In the genomic region with DNA sequence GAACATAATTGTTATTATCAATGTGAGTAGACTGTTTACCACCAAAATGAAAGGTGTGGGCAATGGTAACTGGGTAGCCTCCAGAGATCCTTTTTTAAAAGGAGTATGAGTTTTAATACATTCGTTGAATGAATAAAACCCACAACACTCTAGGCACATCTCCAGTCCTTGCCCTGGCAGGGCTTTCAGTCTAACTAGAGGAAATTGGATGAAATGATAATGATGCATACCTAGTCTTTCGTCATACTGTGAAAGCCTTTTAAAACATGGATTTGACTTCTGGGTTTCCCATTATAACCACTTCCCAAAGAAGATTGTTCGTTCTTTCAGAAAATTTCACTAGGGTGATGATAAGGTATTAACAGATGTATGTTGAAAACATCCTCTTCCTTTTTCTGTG, we compare ENCODE assay signal across 13 cellular contexts.
DNase-seq lines count a peak whose midpoint lies in the region; ATAC-seq and TF ChIP-seq lines count a peak whose summit lies in the region.
"Had no signal": no experiment of that assay in that cellular context is flagged by ENCODE, and none has a peak within 500 bp of the region (broad histone marks: within the 10 kb centered on the region; RNA-seq: fewer than 3 reads in every experiment).

No MANE protein-coding gene starts in this region.

- no peak overlapping the region for H2AFZ ChIP-seq in Loucy (ENCODE audit: low read length)

- DNase-seq in CD4-positive, CD25-positive, alpha-beta regulatory T cell = no peak
- DNase-seq in endothelial cell (ENCODE audit: low spot score) = no peak
- no peak for DNase-seq in sigmoid colon
- no peak for DNase-seq in NCI-H345 treated with DMSO at 0.1 percent for 48 hours (lab: John Stamatoyannopoulos, UW; ENCODE audit: unreplicated experiment)
- no peak for DNase-seq in NCI-H1092 (lab: John Stamatoyannopoulos, UW)
- DNase-seq in germinal center (ENCODE audit: low spot score) = no peak
- DNase-seq: activated CD8-positive, alpha-beta memory T cell treated with anti-CD3 and anti-CD28 coated beads, Interleukin-2, amount 50 U/mL, for 4 hours; NCI-H187; retina; WERI-Rb-1 had no signal

- no peak for TF ChIP-seq CTCF in Loucy (conservative IDR thresholded peaks at IDR 0.05; ENCODE audit: low read length)
- no peak for TF ChIP-seq CTCF in endothelial cell (IDR thresholded peaks at IDR 0.05; ENCODE audit: unreplicated experiment)
- TF ChIP-seq CTCF in sigmoid colon (IDR thresholded peaks at IDR 0.05) = no peak

- no peaks in the 10 kb centered on the region for H3K9me2 ChIP-seq in Loucy (replicated peaks; ENCODE audit: low read depth, low read length)

- H3K4me1 Mint-ChIP-seq in CD4-positive, CD25-positive, alpha-beta regulatory T cell = peaks cover 10 to 31% (median 22%) of the 10 kb centered on the region in 4 donors
- peaks cover 51% of the 10 kb centered on the region for H3K4me1 Mint-ChIP-seq in endothelial cell (ENCODE audit: unreplicated experiment)

- TF ChIP-seq POLR2A in sigmoid colon (IDR thresholded peaks at IDR 0.05) = no peak

- H3K27me3 ChIP-seq in CD4-positive, CD25-positive, alpha-beta regulatory T cell (ENCODE audit: control insufficient read depth, insufficient read depth, low read length) = no peaks in the 10 kb centered on the region
- H3K27me3 ChIP-seq in Loucy (ENCODE audit: insufficient read depth, low read length, poor library complexity, severe bottlenecking) (no peaks in the 10 kb centered on the region), sigmoid colon (no peaks in the 10 kb centered on the region)

- ATAC-seq in CD4-positive, CD25-positive, alpha-beta regulatory T cell (ENCODE audit: low read depth in 2 of 2) = no peak
- ATAC-seq in GM19351 (IDR thresholded peaks at IDR 0.05; ENCODE audit: unreplicated experiment) = no peak

- no peak for TF ChIP-seq EP300 in sigmoid colon (IDR thresholded peaks at IDR 0.05)

- H3K9me3 ChIP-seq in CD4-positive, CD25-positive, alpha-beta regulatory T cell (ENCODE audit: control insufficient read depth in 2 of 2, low read length in 2 of 2) = no peaks in the 10 kb centered on the region
- H3K9me3 ChIP-seq in Loucy (ENCODE audit: insufficient read depth, low read depth, low read length) (no peaks in the 10 kb centered on the region), sigmoid colon (no peaks in the 10 kb centered on the region)

- peak overlapping the region; percentile 79 to 96 (median 88) for H3K4me3 Mint-ChIP-seq in CD4-positive, CD25-positive, alpha-beta regulatory T cell
- no peak overlapping the region for H3K4me3 Mint-ChIP-seq in endothelial cell (ENCODE audit: unreplicated experiment)

- no peaks in the 10 kb centered on the region for H3K27me3 Mint-ChIP-seq in CD4-positive, CD25-positive, alpha-beta regulatory T cell
- peaks cover 21% of the 10 kb centered on the region for H3K27me3 Mint-ChIP-seq in endothelial cell (ENCODE audit: unreplicated experiment)
- H3K27me3 Mint-ChIP-seq: IgD-negative memory B cell had no signal

- no peak overlapping the region for H3K4me3 ChIP-seq in CD4-positive, CD25-positive, alpha-beta regulatory T cell (ENCODE audit: low read depth, low read length)
- H3K4me3 ChIP-seq in Loucy (ENCODE audit: low read length, poor library complexity, severe bottlenecking) (no peak overlapping the region), sigmoid colon (no peak overlapping the region)

- no peak overlapping the region for H3K9ac ChIP-seq in Loucy (ENCODE audit: low read depth, low read length, poor library complexity, severe bottlenecking)

- WGBS in sigmoid colon, 2 donors = 61% methylated on average over 3 of the region's 3 CpGs

- H4K20me1 ChIP-seq in Loucy (ENCODE audit: insufficient read depth, low read length, poor library complexity, severe bottlenecking) = no peaks in the 10 kb centered on the region

- no peaks in the 10 kb centered on the region for H3K79me2 ChIP-seq in Loucy (ENCODE audit: insufficient read depth, low read length)

- peaks cover 5% of the 10 kb centered on the region for H3F3A ChIP-seq in Loucy (ENCODE audit: low read depth)

- peaks cover 25% of the 10 kb centered on the region for H3K4me1 ChIP-seq in CD4-positive, CD25-positive, alpha-beta regulatory T cell (ENCODE audit: control insufficient read depth, insufficient read depth, low read length, poor library complexity, severe bottlenecking)
- peaks cover 27% of the 10 kb centered on the region for H3K4me1 ChIP-seq in Loucy (ENCODE audit: insufficient read depth, low read length, poor library complexity, severe bottlenecking)
- H3K4me1 ChIP-seq in sigmoid colon = peaks cover 0 to 36% (median 28%) of the 10 kb centered on the region in 4 donors

- H3K36me3 ChIP-seq in CD4-positive, CD25-positive, alpha-beta regulatory T cell (ENCODE audit: control insufficient read depth, insufficient read depth, low read length) = no peaks in the 10 kb centered on the region
- H3K36me3 ChIP-seq in Loucy (ENCODE audit: insufficient read depth, low read length) (no peaks in the 10 kb centered on the region), sigmoid colon (no peaks in the 10 kb centered on the region)
- H3K36me3 ChIP-seq: WERI-Rb-1 had no signal

- H3K27ac ChIP-seq in CD4-positive, CD25-positive, alpha-beta regulatory T cell (ENCODE audit: insufficient read depth, low read length, poor library complexity, severe bottlenecking) = no peak overlapping the region
- H3K27ac ChIP-seq in sigmoid colon = peak overlapping the region; percentile 95 to 98 (median 98)
- H3K27ac ChIP-seq: WERI-Rb-1 had no signal

- H3K27ac Mint-ChIP-seq in CD4-positive, CD25-positive, alpha-beta regulatory T cell = peak overlapping the region in 1 of 3 donors; percentile 26
- peak overlapping the region; percentile 96 for H3K27ac Mint-ChIP-seq in endothelial cell (ENCODE audit: unreplicated experiment)
- H3K27ac Mint-ChIP-seq: IgD-negative memory B cell had no signal

- intact Hi-C loops in sigmoid colon (cut with DNase I) = loop anchor here (2.0 to 10.0 kb wide), 5 partner anchors 81 to 1587 kb away; a partner anchor contains a TSS

- peak overlapping the region; percentile 99 for H3K4me2 ChIP-seq in Loucy (ENCODE audit: low read depth, low read length, poor library complexity, severe bottlenecking)

- peaks cover 0 to 1% (median 0%) of the 10 kb centered on the region in 7 donors for H3K9me3 Mint-ChIP-seq in CD4-positive, CD25-positive, alpha-beta regulatory T cell
- no peaks in the 10 kb centered on the region for H3K9me3 Mint-ChIP-seq in endothelial cell (ENCODE audit: unreplicated experiment)
- H3K9me3 Mint-ChIP-seq: IgD-negative memory B cell had no signal

- H3K36me3 Mint-ChIP-seq in CD4-positive, CD25-positive, alpha-beta regulatory T cell = no peaks in the 10 kb centered on the region
- H3K36me3 Mint-ChIP-seq in endothelial cell (ENCODE audit: low read depth, unreplicated experiment) = peaks cover 7% of the 10 kb centered on the region
- H3K36me3 Mint-ChIP-seq: IgD-negative memory B cell had no signal
